ENCODE assay signal across 19 cellular contexts in the genomic region with DNA sequence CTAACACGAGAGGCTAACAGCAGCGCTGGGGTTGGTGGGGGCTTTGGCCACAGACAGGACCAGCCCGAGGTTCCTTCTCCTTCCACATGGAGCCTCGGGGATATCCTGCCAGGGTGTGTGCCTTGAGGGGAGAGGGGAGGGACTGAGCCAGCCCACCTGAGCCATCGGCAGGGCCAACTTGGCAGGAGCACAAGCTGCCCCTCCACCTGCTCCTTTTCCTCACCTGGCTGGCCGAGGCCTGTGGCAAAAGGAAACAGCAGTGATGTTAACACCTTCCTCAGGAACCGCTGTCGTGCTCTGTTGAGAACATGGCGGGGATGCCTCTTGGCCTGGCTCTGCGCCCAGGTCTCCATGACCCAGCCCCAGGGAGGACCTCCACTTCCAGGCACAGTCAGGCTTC.
DNase-seq lines count a peak whose midpoint lies in the region; TF ChIP-seq lines count a peak whose summit lies in the region.
"Had no signal": no experiment of that assay in that cellular context is flagged by ENCODE, and none has a peak within 500 bp of the region (broad histone marks: within the 10 kb centered on the region; RNA-seq: fewer than 3 reads in every experiment).

No MANE protein-coding gene starts in this region.

- H3K36me3 Mint-ChIP-seq in HFFc6 (ENCODE audit: low read depth), result no peaks in the 10 kb centered on the region; the same call in 1 of the 2 replicates

- no peak overlapping the region for H3K14ac ChIP-seq in neuronal stem cell (ENCODE audit: low read length)

- in situ Hi-C loops in mammary epithelial cell (cut with MboI; ENCODE audit: low sequenced_read_pairs in 2 of 2), result no loop called here

- no peak overlapping the region for H4K8ac ChIP-seq in neuronal stem cell (ENCODE audit: low read depth, low read length)

- H3K27me3 Mint-ChIP-seq in HFFc6 (ENCODE audit: insufficient read depth), result peaks cover 2% of the 10 kb centered on the region; the same call in 1 of the 2 replicates

- H3K4me1 ChIP-seq in neuronal stem cell (ENCODE audit: control insufficient read depth in 2 of 2, insufficient read depth in 1 of 2, low read depth in 1 of 2, low read length in 2 of 2) (peaks cover 0 to 7% of the 10 kb centered on the region in 2 donors), mammary epithelial cell (ENCODE audit: insufficient read depth, low read length) (no peaks in the 10 kb centered on the region)
- H3K4me1 ChIP-seq: A549, HAP-1 had no signal

- no peak overlapping the region for H2AK5ac ChIP-seq in neuronal stem cell (ENCODE audit: low read depth, low read length)

- dilution Hi-C loops in mammary epithelial cell (cut with HindIII; ENCODE audit: low sequenced_read_pairs), result no loop called here

- H3K4me3 ChIP-seq in H7 (ENCODE audit: insufficient read depth, low read depth, low read length) (no peak overlapping the region), neuronal stem cell (ENCODE audit: low read length in 2 of 2) (no peak overlapping the region), mammary epithelial cell (replicated peaks in 1 of 3; ENCODE audit: insufficient read depth in 1 of 3, low read depth in 2 of 3, low read length in 3 of 3) (no peak overlapping the region)
- H3K4me3 ChIP-seq: A549, HAP-1 had no signal

- H3K4me1 Mint-ChIP-seq in HFFc6 (ENCODE audit: low read depth), result no peaks in the 10 kb centered on the region

- H3K9ac ChIP-seq in neuronal stem cell (ENCODE audit: low read depth, low read length, poor library complexity) (no peak overlapping the region), mammary epithelial cell (ENCODE audit: insufficient read depth, low read length) (no peak overlapping the region)

- no peaks in the 10 kb centered on the region for H3K79me2 ChIP-seq in mammary epithelial cell (ENCODE audit: insufficient read depth, low read length)

- H3K9me3 Mint-ChIP-seq in HFFc6, result peaks cover 54% of the 10 kb centered on the region

- H3K4ac ChIP-seq in neuronal stem cell (ENCODE audit: low read length), result no peak overlapping the region

- peak overlapping the region; percentile 82 for H3K18ac ChIP-seq in neuronal stem cell (ENCODE audit: low read length)

- H3K36me3 ChIP-seq in H7 (replicated peaks; ENCODE audit: control insufficient read depth, insufficient read depth, low read length) (no peaks in the 10 kb centered on the region), neuronal stem cell (replicated peaks in 1 of 2; ENCODE audit: control insufficient read depth in 2 of 2, insufficient read depth in 2 of 2, low read length in 2 of 2) (no peaks in the 10 kb centered on the region), mammary epithelial cell (ENCODE audit: insufficient read depth, low read length) (no peaks in the 10 kb centered on the region)
- H3K36me3 ChIP-seq: HAP-1 had no signal

- no peaks in the 10 kb centered on the region for H4K20me1 ChIP-seq in mammary epithelial cell (ENCODE audit: insufficient read depth, low read length)

- DNase-seq in DMS153 (lab: John Stamatoyannopoulos, UW), result peak; percentile 5
- no peak for DNase-seq in DMS153 treated with DMSO at 0.1 percent for 48 hours (lab: John Stamatoyannopoulos, UW; ENCODE audit: unreplicated experiment)
- peak; percentile 24 for DNase-seq in H7
- DNase-seq in ecto neural progenitor cell (ENCODE audit: low spot score), result peak; percentile 40
- DNase-seq in neuronal stem cell (ENCODE audit: low spot score), result no peak
- DNase-seq in mammary epithelial cell, result no peak
- no peak for DNase-seq in HFFc6
- DNase-seq in NCI-H82 treated with DMSO at 0.1 percent for 48 hours (lab: John Stamatoyannopoulos, UW; ENCODE audit: unreplicated experiment), result no peak
- DNase-seq: AML-193; Caco-2; CD4-positive, alpha-beta T cell; DMS79 treated with DMSO at 0.1 percent for 48 hours; GF-D8; GOT3; IMR-90 had no signal

- H2BK15ac ChIP-seq in neuronal stem cell (ENCODE audit: low read length), result no peak overlapping the region

- no peak overlapping the region for H3K27ac Mint-ChIP-seq in HFFc6
- H3K27ac Mint-ChIP-seq: CD4-positive, alpha-beta T cell had no signal

- intact Hi-C loops in mammary epithelial cell (cut with micrococcal nuclease), result no loop called here

- H3K23ac ChIP-seq in neuronal stem cell (ENCODE audit: low read depth, low read length, poor library complexity), result no peak overlapping the region

- no peaks in the 10 kb centered on the region for H3K79me1 ChIP-seq in neuronal stem cell (ENCODE audit: low read depth, low read length)

- H3K4me3 Mint-ChIP-seq in HFFc6, result no peak overlapping the region
- H3K4me3 Mint-ChIP-seq: CD4-positive, alpha-beta T cell had no signal

- no peaks in the 10 kb centered on the region for H3K27me3 ChIP-seq in H7 (ENCODE audit: control insufficient read depth, insufficient read depth, low read length)
- H3K27me3 ChIP-seq in neuronal stem cell (ENCODE audit: control insufficient read depth in 3 of 3, insufficient read depth in 3 of 3, low read depth in 1 of 3, low read length in 3 of 3), result peaks cover 0 to 9% (median 0%) of the 10 kb centered on the region in 3 experiments
- no peaks in the 10 kb centered on the region for H3K27me3 ChIP-seq in mammary epithelial cell (ENCODE audit: insufficient read depth, low read length)

- H2BK12ac ChIP-seq in neuronal stem cell (ENCODE audit: low read length), result no peak overlapping the region

- no peak overlapping the region for H2BK120ac ChIP-seq in neuronal stem cell (ENCODE audit: low read depth, low read length)

- no CpG with 5 or more reads among the region's 10 CpGs for WGBS in neuronal stem cell (ENCODE audit: extremely low coverage in 2 of 2, insufficient read length in 2 of 2, insufficient replicate concordance in 1 of 2), 2 donors
- 50% methylated on average over 8 of the region's 10 CpGs for WGBS in mammary epithelial cell (ENCODE audit: low coverage, missing lambda C conversion rate)

- H3K4me2 ChIP-seq in neuronal stem cell (ENCODE audit: insufficient read depth, low read length, poor library complexity, severe bottlenecking), result no peak overlapping the region
- H3K4me2 ChIP-seq in mammary epithelial cell (ENCODE audit: insufficient read depth, low read depth, low read length), result no peak overlapping the region
- H3K4me2 ChIP-seq: A549 had no signal

- no TSS peak for BruUV-seq in mammary epithelial cell (replicated peaks; lab: Mats Ljungman, UMichigan)

- TF ChIP-seq CTCF in mammary epithelial cell (conservative IDR thresholded peaks at IDR 0.05 in 1 of 2, IDR thresholded peaks at IDR 0.05 in 1 of 2; ENCODE audit: extremely low read depth in 1 of 2, insufficient read depth in 1 of 2, low read depth in 1 of 2, low read length in 2 of 2) (no peak), HFFc6 (IDR thresholded peaks at IDR 0.05) (no peak)

- H2AFZ ChIP-seq in neuronal stem cell (ENCODE audit: low read length) (no peak overlapping the region), mammary epithelial cell (ENCODE audit: low read depth, low read length) (no peak overlapping the region)

- H2BK5ac ChIP-seq in neuronal stem cell (ENCODE audit: low read length), result no peak overlapping the region

- peaks cover 0 to 3% of the 10 kb centered on the region in 2 donors for H3K9me3 ChIP-seq in neuronal stem cell (replicated peaks in 1 of 2; ENCODE audit: control insufficient read depth in 2 of 2, insufficient read depth in 1 of 2, low read depth in 1 of 2, low read length in 2 of 2)
- H3K9me3 ChIP-seq in mammary epithelial cell (replicated peaks; ENCODE audit: insufficient read depth, low read length), result peaks cover 13% of the 10 kb centered on the region
- H3K9me3 ChIP-seq: HAP-1 had no signal

- H3K27ac ChIP-seq in neuronal stem cell (replicated peaks; ENCODE audit: low read length) (no peak overlapping the region), mammary epithelial cell (ENCODE audit: insufficient read depth, low read depth, low read length) (no peak overlapping the region)
- H3K27ac ChIP-seq: 22Rv1, A549, C4-2B had no signal

- H4K91ac ChIP-seq in neuronal stem cell (ENCODE audit: low read depth, low read length, poor library complexity), result no peak overlapping the region

- CTCF ChIA-PET in mammary epithelial cell (lab: Charles Lee; ENCODE audit: low non-redundant PET), result no interaction called here

Comparison
In these comparisons a context has a peak if more than half of its experiments do, and no peak if none do; other contexts are left out.
1. DNase-seq: peak in DMS153 (single experiment), H7 (single experiment) and ecto neural progenitor cell (single experiment); none in DMS153 treated with DMSO at 0.1 percent for 48 hours (single experiment), neuronal stem cell (single experiment), mammary epithelial cell (single experiment), HFFc6 (single experiment) and NCI-H82 treated with DMSO at 0.1 percent for 48 hours (single experiment).